In genomic region chr7:75617634-75618234, GRCh38 we compare ENCODE assay signal across 8 cellular contexts.
DNase-seq lines count a peak whose midpoint lies in the region; ATAC-seq and TF ChIP-seq lines count a peak whose summit lies in the region.

No MANE protein-coding gene starts in this region.

- H3K27me3 Mint-ChIP-seq in stimulated activated naive B cell treated with anti-CD40 and anti-IgM and Interleukin-4, amounts not matched to agents 10 μg/mL and 1 μg/mL and 100 μg/mL, for 72 hours = no peaks in the 10 kb centered on the region

- H4K20me1 ChIP-seq in BLaER1 treated with 17β-estradiol and CSF1 and Interleukin-3, amounts not matched to agents 10 nM and 100 nM = no peaks in the 10 kb centered on the region; a peak in 1 of 22 replicates

- H3K4me1 ChIP-seq in BLaER1 treated with 17β-estradiol and CSF1 and Interleukin-3, amounts not matched to agents 10 nM and 100 nM = peaks cover 76 to 97% (median 96%) of the 10 kb centered on the region in 10 experiments
- no peaks in the 10 kb centered on the region for H3K4me1 ChIP-seq in liver (ENCODE audit: control insufficient read depth in 4 of 4, insufficient read depth in 4 of 4, low read length in 3 of 4)

- H3K4me3 ChIP-seq in BLaER1 treated with 17β-estradiol and CSF1 and Interleukin-3, amounts not matched to agents 10 nM and 100 nM = peak overlapping the region in 6 of 10 experiments; percentile 8 to 41 (median 31); a peak in 7 of 20 replicates
- no peak overlapping the region for H3K4me3 ChIP-seq in liver (ENCODE audit: low read depth in 1 of 3, low read length in 3 of 3)

- TF ChIP-seq RAD21 in liver (IDR thresholded peaks at IDR 0.05) = no peak

- H3K9me3 ChIP-seq in BLaER1 treated with 17β-estradiol and CSF1 and Interleukin-3, amounts not matched to agents 10 nM and 100 nM (replicated peaks in 1 of 11) = peaks cover 0 to 30% (median 5%) of the 10 kb centered on the region in 11 experiments; a peak in 9 of 22 replicates
- no peaks in the 10 kb centered on the region for H3K9me3 ChIP-seq in liver (ENCODE audit: control insufficient read depth in 4 of 4, low read length in 3 of 4)

- peaks cover 0 to 54% (median 0%) of the 10 kb centered on the region in 11 experiments; a peak in 4 of 22 replicates for H3K36me3 ChIP-seq in BLaER1 treated with 17β-estradiol and CSF1 and Interleukin-3, amounts not matched to agents 10 nM and 100 nM
- H3K36me3 ChIP-seq in liver (ENCODE audit: control insufficient read depth in 4 of 4, insufficient read depth in 3 of 4, low read depth in 1 of 4, low read length in 3 of 4) = no peaks in the 10 kb centered on the region

- peaks cover 0 to 6% of the 10 kb centered on the region in 2 donors for H3K36me3 Mint-ChIP-seq in stimulated activated naive B cell treated with anti-CD40 and anti-IgM and Interleukin-4, amounts not matched to agents 10 μg/mL and 1 μg/mL and 100 μg/mL, for 72 hours

- TF ChIP-seq CTCF in liver (IDR thresholded peaks at IDR 0.05; ENCODE audit: low read depth, low read length, missing input control) = no peak

- 79% methylated on average over 12 of the region's 12 CpGs for WGBS in liver

- peak overlapping the region; percentile 79 to 91 (median 87) for H3K9ac ChIP-seq in BLaER1 treated with 17β-estradiol and CSF1 and Interleukin-3, amounts not matched to agents 10 nM and 100 nM
- H3K9ac ChIP-seq in liver (ENCODE audit: low read depth in 1 of 2, low read length in 2 of 2) = no peak overlapping the region

- ATAC-seq in stimulated activated naive B cell treated with anti-CD40 and anti-IgM and Interleukin-4, amounts not matched to agents 10 μg/mL and 1 μg/mL and 100 μg/mL, for 72 hours (replicated peaks) = peak; percentile 76 to 81

- H3K27ac Mint-ChIP-seq in stimulated activated naive B cell treated with anti-CD40 and anti-IgM and Interleukin-4, amounts not matched to agents 10 μg/mL and 1 μg/mL and 100 μg/mL, for 72 hours = peak overlapping the region; percentile 97

- DNase-seq in NOMO-1 treated with DMSO at 0.1 percent for 48 hours (lab: John Stamatoyannopoulos, UW; ENCODE audit: unreplicated experiment) = peak; percentile 100
- peak; percentile 12 for DNase-seq in activated gamma-delta T cell treated with anti-CD3 and anti-CD28 coated beads, Interleukin-2, amount 50 U/mL, for 16 hours (ENCODE audit: low read depth)
- DNase-seq in stimulated activated naive B cell treated with anti-CD40 and anti-IgM and Interleukin-4, amounts not matched to agents 10 μg/mL and 1 μg/mL and 100 μg/mL, for 72 hours = peak; percentile 62
- DNase-seq in NCI-H526 treated with DMSO at 0.1 percent for 48 hours (lab: John Stamatoyannopoulos, UW) = no peak
- no peak for DNase-seq in NCI-H187 (lab: John Stamatoyannopoulos, UW)
- no peak for DNase-seq in RKO (ENCODE audit: low spot score)

- H3K4me2 ChIP-seq in BLaER1 treated with 17β-estradiol and CSF1 and Interleukin-3, amounts not matched to agents 10 nM and 100 nM = peak overlapping the region; percentile 67 to 94 (median 83)

- peaks cover 3% of the 10 kb centered on the region in 2 donors for H3K9me3 Mint-ChIP-seq in stimulated activated naive B cell treated with anti-CD40 and anti-IgM and Interleukin-4, amounts not matched to agents 10 μg/mL and 1 μg/mL and 100 μg/mL, for 72 hours

- peak overlapping the region; percentile 65 to 78 for H3K4me3 Mint-ChIP-seq in stimulated activated naive B cell treated with anti-CD40 and anti-IgM and Interleukin-4, amounts not matched to agents 10 μg/mL and 1 μg/mL and 100 μg/mL, for 72 hours

- H3K27ac ChIP-seq in BLaER1 treated with 17β-estradiol and CSF1 and Interleukin-3, amounts not matched to agents 10 nM and 100 nM = peak overlapping the region; percentile 92 to 100 (median 99)
- H3K27ac ChIP-seq in liver (ENCODE audit: low read depth in 1 of 2, low read length in 2 of 2) = peak overlapping the region; percentile 12 to 50

- H3K27me3 ChIP-seq in BLaER1 treated with 17β-estradiol and CSF1 and Interleukin-3, amounts not matched to agents 10 nM and 100 nM = no peaks in the 10 kb centered on the region
- H3K27me3 ChIP-seq in liver (ENCODE audit: control insufficient read depth in 4 of 4, insufficient read depth in 4 of 4, low read length in 3 of 4) = no peaks in the 10 kb centered on the region

- H3K4me1 Mint-ChIP-seq in stimulated activated naive B cell treated with anti-CD40 and anti-IgM and Interleukin-4, amounts not matched to agents 10 μg/mL and 1 μg/mL and 100 μg/mL, for 72 hours = peaks cover 36 to 66% of the 10 kb centered on the region in 2 donors

TF ChIP-seq in liver, 16 proteins besides CTCF, POLR2A, EP300 and RAD21:
- TF ChIP-seq EGR1 (IDR thresholded peaks at IDR 0.05; ENCODE audit: low read depth in 2 of 2) = no peak
- TF ChIP-seq ATF3 (IDR thresholded peaks at IDR 0.05) = no peak
- no peak for TF ChIP-seq JUND (IDR thresholded peaks at IDR 0.05)
- no peak for TF ChIP-seq ZBTB33 (IDR thresholded peaks at IDR 0.05)
- peak; percentile 42 for TF ChIP-seq SP1 (IDR thresholded peaks at IDR 0.05)
- no peak for TF ChIP-seq REST (IDR thresholded peaks at IDR 0.05)
- TF ChIP-seq RXRA (IDR thresholded peaks at IDR 0.05) = peak in 1 of 2 donors; percentile 7
- TF ChIP-seq FOXA2 (IDR thresholded peaks at IDR 0.05) = no peak
- TF ChIP-seq MAX (IDR thresholded peaks at IDR 0.05) = no peak
- TF ChIP-seq YY1 (IDR thresholded peaks at IDR 0.05) = no peak
- TF ChIP-seq GABPA (IDR thresholded peaks at IDR 0.05 in 1 of 2, conservative IDR thresholded peaks at IDR 0.05 in 1 of 2) = peak in 1 of 2 donors; percentile 49
- TF ChIP-seq HNF4A (conservative IDR thresholded peaks at IDR 0.05) = no peak
- TF ChIP-seq HNF4G (IDR thresholded peaks at IDR 0.05) = no peak
- TF ChIP-seq FOXA1 (IDR thresholded peaks at IDR 0.05) = no peak
- TF ChIP-seq NR2F2 (IDR thresholded peaks at IDR 0.05) = peak; percentile 41
- no peak for TF ChIP-seq TAF1 (conservative IDR thresholded peaks at IDR 0.05)

Comparison
In these comparisons a context has a peak if more than half of its experiments do, and no peak if none do; other contexts are left out.
1. H3K4me3 ChIP-seq: peak in BLaER1 treated with 17β-estradiol and CSF1 and Interleukin-3, amounts not matched to agents 10 nM and 100 nM (6 of 10); none in liver (0 of 3).
2. H3K9ac ChIP-seq: peak in BLaER1 treated with 17β-estradiol and CSF1 and Interleukin-3, amounts not matched to agents 10 nM and 100 nM (11 of 11); none in liver (0 of 2).
3. DNase-seq: peak in NOMO-1 treated with DMSO at 0.1 percent for 48 hours (single experiment), activated gamma-delta T cell treated with anti-CD3 and anti-CD28 coated beads, Interleukin-2, amount 50 U/mL, for 16 hours (single experiment) and stimulated activated naive B cell treated with anti-CD40 and anti-IgM and Interleukin-4, amounts not matched to agents 10 μg/mL and 1 μg/mL and 100 μg/mL, for 72 hours (single experiment); none in NCI-H526 treated with DMSO at 0.1 percent for 48 hours (single experiment), NCI-H187 (0 of 2) and RKO (single experiment).